20 cellular contexts compared by ENCODE assay signal in genomic region chr4:152516156-152516555, GRCh38. TPM values are rescaled to one million over a fixed set of nuclear protein-coding genes. Genes with fewer than 3 reads are reported as not detected.
DNase-seq lines count a peak whose midpoint lies in the region; ATAC-seq, FAIRE-seq and TF ChIP-seq lines count a peak whose summit lies in the region.
"Had no signal": no experiment of that assay in that cellular context is flagged by ENCODE, and none has a peak within 500 bp of the region (broad histone marks: within the 10 kb centered on the region; RNA-seq: fewer than 3 reads in every experiment).

No MANE protein-coding gene starts in this region.

- peak overlapping the region; percentile 56 for H3K27ac ChIP-seq in osteoblast (ENCODE audit: low read depth, low read length)
- H3K27ac ChIP-seq: ascending aorta, BLaER1, esophagus squamous epithelium, parathyroid adenoma had no signal

- FAIRE-seq in bronchial epithelial cell (lab: Jason Lieb, UNC): no peak

- peaks cover 8% of the 10 kb centered on the region for H4K20me1 ChIP-seq in osteoblast (ENCODE audit: insufficient read depth, low read length)

- peaks cover 49% of the 10 kb centered on the region for H3K79me2 ChIP-seq in osteoblast (ENCODE audit: insufficient read depth, low read length)
- H3K79me2 ChIP-seq: parathyroid adenoma had no signal

- H3K4me1 ChIP-seq in osteoblast (ENCODE audit: insufficient read depth, low read length): peaks cover 16% of the 10 kb centered on the region
- H3K4me1 ChIP-seq: ascending aorta, parathyroid adenoma had no signal

- H3K4me1 Mint-ChIP-seq in stimulated activated effector memory CD8-positive, alpha-beta T cell treated with anti-CD3 and anti-CD28 coated beads, Interleukin-12 subunit alpha, Interleukin-12 subunit beta, amount 100 ng/mL, for 72 hours: peaks cover 40% of the 10 kb centered on the region

- peak; percentile 26 for DNase-seq in ELR (ENCODE audit: low read depth)
- DNase-seq in M059J (ENCODE audit: low read depth): peak; percentile 50
- peak; percentile 20 for DNase-seq in bronchial epithelial cell (ENCODE audit: low read depth)
- DNase-seq in osteoblast (ENCODE audit: insufficient read length, low spot score, missing footprints): no peak
- DNase-seq in RPMI8226: no peak
- no peak for DNase-seq in SKM-1 (lab: John Stamatoyannopoulos, UW; ENCODE audit: unreplicated experiment)
- DNase-seq in stimulated activated effector memory CD8-positive, alpha-beta T cell treated with anti-CD3 and anti-CD28 coated beads, Interleukin-12 subunit alpha, Interleukin-12 subunit beta, amount 100 ng/mL, for 72 hours (ENCODE audit: low spot score in 2 of 2): no peak
- DNase-seq in omental fat pad (ENCODE audit: low spot score): no peak
- DNase-seq: activated CD4-positive, CD25-positive, alpha-beta regulatory T cell treated with anti-CD3 and anti-CD28 coated beads, Interleukin-2, amount 50 U/mL, for 72 hours; activated naive CD4-positive, alpha-beta T cell; esophagus squamous epithelium; NK-92 treated with Interleukin-12 subunit alpha and Interleukin-12 subunit beta, amount 100 ng/mL, for 24 hours; SHP77 had no signal

- H3K4me3 Mint-ChIP-seq in stimulated activated effector memory CD8-positive, alpha-beta T cell treated with anti-CD3 and anti-CD28 coated beads, Interleukin-12 subunit alpha, Interleukin-12 subunit beta, amount 100 ng/mL, for 72 hours: no peak overlapping the region
- H3K4me3 Mint-ChIP-seq: dendritic cell treated with granulocyte-macrophage colony-stimulating factor and Interleukin-4, amounts not matched to agents 40 ng/mL and 50 ng/mL, for 4 days; IgD-negative memory B cell; T-helper 2 cell treated with Interferon-gamma antibody and Interleukin-4, amounts not matched to agents 5 μg/mL and 100 μg/mL, for 36 hours had no signal

- peak overlapping the region; percentile 61 for H3K4me2 ChIP-seq in osteoblast (ENCODE audit: insufficient read depth, low read length)
- H3K4me2 ChIP-seq: BLaER1 had no signal

- H3K4me3 ChIP-seq in bronchial epithelial cell (ENCODE audit: low read depth, low read length) (no peak overlapping the region), osteoblast (ENCODE audit: insufficient read depth, low read length) (no peak overlapping the region)
- H3K4me3 ChIP-seq: ascending aorta, BLaER1, esophagus squamous epithelium had no signal

- no peaks in the 10 kb centered on the region for H3K36me3 Mint-ChIP-seq in stimulated activated effector memory CD8-positive, alpha-beta T cell treated with anti-CD3 and anti-CD28 coated beads, Interleukin-12 subunit alpha, Interleukin-12 subunit beta, amount 100 ng/mL, for 72 hours

- no peak overlapping the region for H2AFZ ChIP-seq in osteoblast (ENCODE audit: low read length)
- H2AFZ ChIP-seq: parathyroid adenoma had no signal

- no peak for ATAC-seq in stimulated activated effector memory CD8-positive, alpha-beta T cell treated with anti-CD3 and anti-CD28 coated beads, Interleukin-12 subunit alpha, Interleukin-12 subunit beta, amount 100 ng/mL, for 72 hours
- no peak for ATAC-seq in omental fat pad (ENCODE audit: low FRiP score)
- ATAC-seq: left lobe of liver had no signal

- no peak for TF ChIP-seq CTCF in bronchial epithelial cell (IDR thresholded peaks at IDR 0.05; ENCODE audit: insufficient read depth, low read length, severe bottlenecking)
- no peak for TF ChIP-seq CTCF in osteoblast (IDR thresholded peaks at IDR 0.05; ENCODE audit: extremely low read depth, low read depth, low read length)
- TF ChIP-seq CTCF in omental fat pad (IDR thresholded peaks at IDR 0.05): no peak

- H3K27ac Mint-ChIP-seq in stimulated activated effector memory CD8-positive, alpha-beta T cell treated with anti-CD3 and anti-CD28 coated beads, Interleukin-12 subunit alpha, Interleukin-12 subunit beta, amount 100 ng/mL, for 72 hours: no peak overlapping the region
- H3K27ac Mint-ChIP-seq: dendritic cell treated with granulocyte-macrophage colony-stimulating factor and Interleukin-4, amounts not matched to agents 40 ng/mL and 50 ng/mL, for 4 days; T-helper 2 cell treated with Interferon-gamma antibody and Interleukin-4, amounts not matched to agents 5 μg/mL and 100 μg/mL, for 36 hours had no signal

- H3K36me3 ChIP-seq in bronchial epithelial cell (ENCODE audit: control insufficient read depth, insufficient read depth, low read length): no peaks in the 10 kb centered on the region
- no peaks in the 10 kb centered on the region for H3K36me3 ChIP-seq in osteoblast (ENCODE audit: insufficient read depth, low read length)
- H3K36me3 ChIP-seq: ascending aorta, esophagus squamous epithelium had no signal

- H3K9me3 ChIP-seq in osteoblast (ENCODE audit: low read depth, low read length): no peaks in the 10 kb centered on the region
- H3K9me3 ChIP-seq: ascending aorta, esophagus squamous epithelium had no signal

- H3K27me3 ChIP-seq in bronchial epithelial cell (ENCODE audit: control insufficient read depth, insufficient read depth, low read length): no peaks in the 10 kb centered on the region
- no peaks in the 10 kb centered on the region for H3K27me3 ChIP-seq in osteoblast (ENCODE audit: insufficient read depth, low read length)
- H3K27me3 ChIP-seq: ascending aorta, BLaER1, esophagus squamous epithelium had no signal

- H3K9me3 Mint-ChIP-seq in stimulated activated effector memory CD8-positive, alpha-beta T cell treated with anti-CD3 and anti-CD28 coated beads, Interleukin-12 subunit alpha, Interleukin-12 subunit beta, amount 100 ng/mL, for 72 hours: no peaks in the 10 kb centered on the region
- H3K9me3 Mint-ChIP-seq: dendritic cell treated with granulocyte-macrophage colony-stimulating factor and Interleukin-4, amounts not matched to agents 40 ng/mL and 50 ng/mL, for 4 days; T-helper 2 cell treated with Interferon-gamma antibody and Interleukin-4, amounts not matched to agents 5 μg/mL and 100 μg/mL, for 36 hours had no signal

RNA-seq across cellular contexts. Expression of gene FBXW7, which starts 19.7 kb away (rescaled TPM):
- 16.0 and 18.1 TPM in 2 replicates for total RNA-seq in M059J (2014; rRNA removed; shearing (Covaris generic))
- 104 and 145 TPM in 2 replicates for total RNA-seq in bronchial epithelial cell
- 74.9 and 76.3 TPM in 2 replicates for total RNA-seq in osteoblast
- 10 to 100 TPM; 44.3 to 62.0 (median 49.9) TPM for total RNA-seq in omental fat pad

Comparison
In these comparisons a context has a peak if more than half of its experiments do, and no peak if none do; other contexts are left out.
1. DNase-seq: peak in ELR (single experiment), M059J (single experiment) and bronchial epithelial cell (single experiment); none in osteoblast (single experiment), RPMI8226 (single experiment), SKM-1 (single experiment), stimulated activated effector memory CD8-positive, alpha-beta T cell treated with anti-CD3 and anti-CD28 coated beads, Interleukin-12 subunit alpha, Interleukin-12 subunit beta, amount 100 ng/mL, for 72 hours (0 of 2) and omental fat pad (single experiment).